17 cellular contexts compared by ENCODE assay signal in the genomic region with DNA sequence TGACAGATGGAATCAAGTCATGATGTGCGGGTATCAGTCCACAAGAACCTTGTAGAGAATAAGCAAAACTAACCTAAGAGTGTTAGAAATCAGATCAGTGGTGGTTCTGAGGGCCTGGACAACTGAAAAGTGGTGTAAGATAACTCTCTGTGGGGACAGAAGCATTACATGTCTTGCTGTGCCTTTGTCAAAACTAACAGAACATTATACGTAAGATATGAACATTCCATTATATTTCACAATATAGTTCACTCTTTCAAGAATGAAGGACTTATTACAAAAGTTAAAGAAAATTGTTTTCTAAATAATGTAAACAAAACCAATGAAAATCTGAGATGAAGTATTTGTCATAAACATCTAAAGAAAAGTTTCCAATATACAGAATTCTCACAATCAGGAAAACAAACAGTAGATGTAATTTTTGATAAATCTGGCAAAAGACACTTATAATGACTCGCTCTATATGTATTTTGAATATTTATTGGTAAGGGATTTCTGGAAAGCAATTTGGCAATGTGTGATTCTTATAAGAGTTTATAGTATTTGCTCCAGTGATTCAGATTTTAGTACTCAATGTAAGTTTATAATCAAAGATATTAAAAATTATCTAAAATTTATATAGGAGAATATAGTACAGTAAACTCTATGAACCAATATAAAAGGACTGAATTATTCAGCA.
DNase-seq lines count a peak whose midpoint lies in the region; ATAC-seq, FAIRE-seq and TF ChIP-seq lines count a peak whose summit lies in the region.
"Had no signal": no experiment of that assay in that cellular context is flagged by ENCODE, and none has a peak within 500 bp of the region (broad histone marks: within the 10 kb centered on the region; RNA-seq: fewer than 3 reads in every experiment).

No MANE protein-coding gene starts in this region.

- peaks cover 30% of the 10 kb centered on the region for H3K4me1 ChIP-seq in ACC112 (ENCODE audit: control insufficient read depth, insufficient read depth, low read length, unreplicated experiment)
- H3K4me1 ChIP-seq in PC-3 (ENCODE audit: insufficient read depth, low read length) = no peaks in the 10 kb centered on the region
- H3K4me1 ChIP-seq: BE2C had no signal

- ATAC-seq in PC-3 = peak; percentile 43
- ATAC-seq in HG02840 (IDR thresholded peaks at IDR 0.05; ENCODE audit: low FRiP score, unreplicated experiment) = no peak
- no peak for ATAC-seq in GM21786 (IDR thresholded peaks at IDR 0.05; ENCODE audit: unreplicated experiment)
- ATAC-seq: CD8-positive, alpha-beta T cell had no signal

- H4K20me1 ChIP-seq in PC-3 (ENCODE audit: low read length) = no peaks in the 10 kb centered on the region

- no peak for DNase-seq in PC-3
- DNase-seq in iris pigment epithelial cell (ENCODE audit: low read depth) = peak; percentile 48
- DNase-seq in DMS 273 (lab: John Stamatoyannopoulos, UW; ENCODE audit: unreplicated experiment) = no peak
- no peak for DNase-seq in epidermal melanocyte (ENCODE audit: insufficient read length, low spot score)
- DNase-seq: ACHN; BE2C; CD8-positive, alpha-beta T cell; MV-4-11; NCI-H1417 treated with DMSO at 0.1 percent for 48 hours; NCI-H2029 treated with DMSO at 0.1 percent for 48 hours; NCI-H510A treated with DMSO at 0.1 percent for 48 hours; SHP77 had no signal

- peak overlapping the region; percentile 75 for H2AFZ ChIP-seq in ACC112 (ENCODE audit: low read length, unreplicated experiment)
- no peak overlapping the region for H2AFZ ChIP-seq in PC-3 (ENCODE audit: low read length)

- H3K9me3 ChIP-seq in PC-3 (ENCODE audit: low read length) = no peaks in the 10 kb centered on the region
- H3K9me3 ChIP-seq: BE2C had no signal

- peak; percentile 65 for FAIRE-seq in endometrium (lab: Jason Lieb, UNC)
- FAIRE-seq: RCC 7860 had no signal

- H3K9ac ChIP-seq in PC-3 (ENCODE audit: low read length) = no peak overlapping the region

- H3K4me2 ChIP-seq in PC-3 (ENCODE audit: low read length) = no peak overlapping the region

- H3K4me3 ChIP-seq in ACC112 (ENCODE audit: low read depth, low read length) = no peak overlapping the region
- no peak overlapping the region for H3K4me3 ChIP-seq in PC-3 (ENCODE audit: low read length)

- H3F3A ChIP-seq in PC-3 (ENCODE audit: low read length, unreplicated experiment) = no peaks in the 10 kb centered on the region

- POLR2A ChIA-PET in PC-3 (lab: Charles Lee; ENCODE audit: unreplicated experiment) = no interaction called here

- intact Hi-C loops in PC-3 (cut with micrococcal nuclease) = loop anchor here (2.0 kb wide), 1 partner anchor 64 kb away; no protein-coding TSS in a partner anchor

- CTCF ChIA-PET in PC-3 (lab: Charles Lee) = no interaction called here

- H3K36me3 ChIP-seq in ACC112 (ENCODE audit: insufficient read depth, low read length) (no peaks in the 10 kb centered on the region), PC-3 (ENCODE audit: low read depth, low read length) (no peaks in the 10 kb centered on the region)
- H3K36me3 ChIP-seq: BE2C had no signal

- TF ChIP-seq CTCF in PC-3 (conservative IDR thresholded peaks at IDR 0.05; ENCODE audit: low read depth, low read length) = no peak

- H3K27me3 ChIP-seq in ACC112 (ENCODE audit: insufficient read depth, low read length) (no peaks in the 10 kb centered on the region), PC-3 (ENCODE audit: low read length) (no peaks in the 10 kb centered on the region)
- H3K27me3 ChIP-seq: BE2C had no signal

- peak overlapping the region; percentile 92 for H3K27ac ChIP-seq in ACC112 (ENCODE audit: low read depth, low read length)
- H3K27ac ChIP-seq in PC-3 (ENCODE audit: low read length) = no peak overlapping the region

- no peaks in the 10 kb centered on the region for H3K9me2 ChIP-seq in PC-3 (replicated peaks; ENCODE audit: low read length)

- H3K79me2 ChIP-seq in ACC112 (ENCODE audit: control insufficient read depth, insufficient read depth, low read length, unreplicated experiment) (no peaks in the 10 kb centered on the region), PC-3 (ENCODE audit: low read length) (no peaks in the 10 kb centered on the region)

- no TSS peak for BruUV-seq in PC-3 (replicated peaks; lab: Mats Ljungman, UMichigan)
